In genomic region chr13:97121894-97122293, GRCh38 we compare ENCODE assay signal across 1 cellular context.
TF ChIP-seq lines count a peak whose summit lies in the region.

No MANE protein-coding gene starts in this region.

TF ChIP-seq in HCT116, 20 proteins besides CTCF, POLR2A, EP300 and RAD21 (continued from another document):
- no peak for TF ChIP-seq REST (IDR thresholded peaks at IDR 0.05; ENCODE audit: low read depth)
- no peak for TF ChIP-seq CBX3 (IDR thresholded peaks at IDR 0.05; ENCODE audit: low read depth)
- TF ChIP-seq JUND (IDR thresholded peaks at IDR 0.05): no peak
- TF ChIP-seq SP1 (IDR thresholded peaks at IDR 0.05; ENCODE audit: low read depth): no peak
- TF ChIP-seq POLR2AphosphoS5 (IDR thresholded peaks at IDR 0.05; ENCODE audit: low read depth, low read length): no peak
- TF ChIP-seq YY1 (IDR thresholded peaks at IDR 0.05; ENCODE audit: extremely low read depth, insufficient replicate concordance, low read depth, low read length): no peak
- no peak for TF ChIP-seq TCF7L2 (IDR thresholded peaks at IDR 0.05; ENCODE audit: borderline replicate concordance, extremely low read depth, insufficient read depth, insufficient read length)
- TF ChIP-seq ATF3 (IDR thresholded peaks at IDR 0.05): no peak
- TF ChIP-seq EGR1 (IDR thresholded peaks at IDR 0.05; ENCODE audit: low read depth): no peak
